Comparison of ENCODE assay signal across 21 cellular contexts in the genomic region with DNA sequence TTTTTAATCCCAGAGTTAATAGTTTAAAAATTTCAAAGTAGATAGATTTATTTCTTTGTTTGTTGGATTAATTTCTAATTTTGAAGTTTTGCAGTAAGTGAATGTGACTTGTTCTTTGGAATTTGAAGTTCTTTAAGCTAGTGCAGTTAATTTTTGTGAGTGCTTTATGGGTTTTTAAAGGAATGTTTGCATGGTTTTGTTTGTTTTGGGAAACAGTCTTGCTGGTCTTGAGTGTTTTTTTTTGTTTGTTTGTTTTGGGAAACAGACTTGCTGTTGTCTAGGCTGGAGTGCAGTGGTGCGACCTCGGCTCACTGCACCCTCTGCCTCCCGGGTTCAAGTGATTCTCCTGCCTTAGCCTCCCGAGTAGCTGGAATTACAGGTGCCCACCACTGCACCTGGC. TPM values are rescaled to one million over a fixed set of nuclear protein-coding genes. Genes with fewer than 3 reads are reported as not detected.
A peak's percentile ranks its signal among the peaks of the same experiment; 100 is the strongest.
DNase-seq lines count a peak whose midpoint lies in the region; ATAC-seq, FAIRE-seq and TF ChIP-seq lines count a peak whose summit lies in the region.
"Had no signal": no experiment of that assay in that cellular context is flagged by ENCODE, and none has a peak within 500 bp of the region (broad histone marks: within the 10 kb centered on the region; RNA-seq: fewer than 3 reads in every experiment).

No MANE protein-coding gene starts in this region.

- H3K4me3 ChIP-seq in keratinocyte (ENCODE audit: control insufficient read depth in 2 of 3, extremely low read depth in 1 of 3, insufficient read depth in 2 of 3, low read depth in 1 of 3, low read length in 3 of 3): no peak overlapping the region
- H3K4me3 ChIP-seq: BLaER1, esophagus muscularis mucosa, lower lobe of right lung, pancreas, testis had no signal

- in situ Hi-C loops in KBM-7 (cut with MboI; ENCODE audit: low pct_unique_long_range_greater_than_20kb, low sequenced_read_pairs): no loop called here

- peaks cover 6 to 12% of the 10 kb centered on the region in 2 experiments for H3K36me3 ChIP-seq in keratinocyte (ENCODE audit: control insufficient read depth in 2 of 2, extremely low read depth in 1 of 2, insufficient read depth in 2 of 2, low read length in 2 of 2)
- H3K36me3 ChIP-seq: esophagus muscularis mucosa, lower lobe of right lung, pancreas had no signal

- no peaks in the 10 kb centered on the region for H3K27me3 ChIP-seq in keratinocyte (ENCODE audit: control insufficient read depth, extremely low read depth, insufficient read depth, low read length)
- H3K27me3 ChIP-seq: BLaER1, brain microvascular endothelial cell, esophagus muscularis mucosa, pancreas, testis had no signal

- dilution Hi-C loops in keratinocyte (cut with MboI; ENCODE audit: extremely low pct_ligation_motif_present, low sequenced_read_pairs): no loop called here

- peaks cover 98% of the 10 kb centered on the region for H3K79me2 ChIP-seq in keratinocyte (ENCODE audit: control insufficient read depth, insufficient read depth, low read length)

- H3K4me1 ChIP-seq in keratinocyte (ENCODE audit: control insufficient read depth, extremely low read depth, insufficient read depth, low read length): peaks cover 31% of the 10 kb centered on the region

- TF ChIP-seq CTCF in C4-2B (conservative IDR thresholded peaks at IDR 0.05) (no peak), VCaP (conservative IDR thresholded peaks at IDR 0.05) (no peak), keratinocyte (optimal IDR thresholded peaks at IDR 0.05 in 1 of 3, IDR thresholded peaks at IDR 0.05 in 1 of 3, conservative IDR thresholded peaks at IDR 0.05 in 1 of 3; ENCODE audit: extremely low read depth in 1 of 3, insufficient read depth in 2 of 3, low read length in 3 of 3) (no peak)

- DNase-seq in keratinocyte (ENCODE audit: low read depth, low spot score) (no peak), KBM-7 (no peak)
- DNase-seq: activated CD4-positive, alpha-beta T cell treated with anti-CD3 and anti-CD28 coated beads for 1 hour; activated naive CD4-positive, alpha-beta T cell treated with anti-CD3 and anti-CD28 coated beads, Interleukin-2, amount 10 ng/mL, durations not matched to agents 7 days and 5 days; brain microvascular endothelial cell; dermis blood vessel endothelial cell; DND-41; lower lobe of right lung; NCI-H2029; NCI-H446 treated with DMSO at 0.1 percent for 48 hours; pancreas; SHP77; stimulated activated CD4-positive, alpha-beta T cell treated with anti-CD3 and anti-CD28 coated beads, Interleukin-2, amount 100 ng/mL, for 48 hours; testis had no signal

- H3K9me3 ChIP-seq in keratinocyte (ENCODE audit: control insufficient read depth, low read depth, low read length): no peaks in the 10 kb centered on the region
- H3K9me3 ChIP-seq: BLaER1, esophagus muscularis mucosa, lower lobe of right lung, pancreas, testis had no signal

- ATAC-seq in GM21723 (IDR thresholded peaks at IDR 0.05; ENCODE audit: unreplicated experiment) (no peak), GM21360 (IDR thresholded peaks at IDR 0.05; ENCODE audit: unreplicated experiment) (no peak)
- ATAC-seq: lower lobe of right lung, pancreas had no signal

- peak overlapping the region; percentile 22 for H3K4me2 ChIP-seq in keratinocyte (ENCODE audit: control insufficient read depth, extremely low read depth, insufficient read depth, low read depth, low read length)
- H3K4me2 ChIP-seq: BLaER1 had no signal

- no peak overlapping the region for H3K9ac ChIP-seq in keratinocyte (ENCODE audit: control insufficient read depth, extremely low read depth, insufficient read depth, low read length)
- H3K9ac ChIP-seq: BLaER1 had no signal

- H4K20me1 ChIP-seq in keratinocyte (ENCODE audit: control insufficient read depth, extremely low read depth, insufficient read depth, low read length): peaks cover 57% of the 10 kb centered on the region

- H3K27ac ChIP-seq in C4-2B (peak overlapping the region; percentile 55), VCaP (peak overlapping the region; percentile 38), keratinocyte (ENCODE audit: control insufficient read depth, insufficient read depth, low read length) (peak overlapping the region; percentile 26)
- H3K27ac ChIP-seq: BLaER1, brain microvascular endothelial cell, esophagus muscularis mucosa, lower lobe of right lung, pancreas had no signal

- no peak overlapping the region for H2AFZ ChIP-seq in keratinocyte (ENCODE audit: control insufficient read depth, low read length)

- FAIRE-seq in G401.6 (lab: Jason Lieb, UNC): peak; percentile 79
- no peak for FAIRE-seq in keratinocyte (lab: Jason Lieb, UNC)
- FAIRE-seq: pancreas had no signal

- H3K9me1 ChIP-seq in keratinocyte (ENCODE audit: control insufficient read depth, extremely low read depth, insufficient read depth, low read length): peaks cover 12% of the 10 kb centered on the region

RNA-seq across cellular contexts. Expression of a gene that starts 9.5 kb away (rescaled TPM):
- 17.9 to 23.6 TPM (median 22.5 TPM) in 3 replicates for polyA plus RNA-seq in keratinocyte
- polyA plus RNA-seq in keratinocyte (2011; ENCODE audit: low read depth): 28.7 TPM
- 19.9 and 27.6 TPM in 2 replicates for polyA plus RNA-seq in keratinocyte (2011; cell fraction: cytosol; rRNA removed)
- 39.0 and 40.5 TPM in 2 replicates for polyA plus RNA-seq in keratinocyte (2011; cell fraction: nucleus; rRNA removed)
- 25.1 and 25.4 TPM in 2 replicates for polyA plus RNA-seq in keratinocyte (2012; ENCODE audit: low replicate concordance)
- polyA minus RNA-seq in keratinocyte: 5.8 to 34.4 TPM (median 19.9 TPM) in 3 replicates
- 13.6 TPM for polyA minus RNA-seq in keratinocyte (2011; cell fraction: cytosol; rRNA and poly(A)+ RNA removed)
- 8.5 and 17.2 TPM in 2 replicates for polyA minus RNA-seq in keratinocyte (2011; cell fraction: nucleus; rRNA and poly(A)+ RNA removed)

RNA-seq across cellular contexts. Expression of a gene that starts 52.0 kb away (rescaled TPM):
- polyA plus RNA-seq in keratinocyte: 15.1 to 17.2 TPM (median 17.1 TPM) in 3 replicates
- 3.3 TPM for polyA plus RNA-seq in keratinocyte (2011; ENCODE audit: low read depth)
- polyA plus RNA-seq in keratinocyte (2011; cell fraction: cytosol; rRNA removed): 14.2 and 15.5 TPM in 2 replicates
- 36.0 and 44.7 TPM in 2 replicates for polyA plus RNA-seq in keratinocyte (2011; cell fraction: nucleus; rRNA removed)
- 10.8 and 20.9 TPM in 2 replicates for polyA plus RNA-seq in keratinocyte (2012; ENCODE audit: low replicate concordance)
- polyA minus RNA-seq in keratinocyte: 33.8 to 60.2 TPM (median 36.5 TPM) in 3 replicates
- 26.3 TPM for polyA minus RNA-seq in keratinocyte (2011; cell fraction: cytosol; rRNA and poly(A)+ RNA removed)
- 21.2 and 32.6 TPM in 2 replicates for polyA minus RNA-seq in keratinocyte (2011; cell fraction: nucleus; rRNA and poly(A)+ RNA removed)
